17 cellular contexts compared by ENCODE assay signal in genomic region chr2:24973812-24974211, GRCh38. TPM values are rescaled to one million over a fixed set of nuclear protein-coding genes. Genes with fewer than 3 reads are reported as not detected.
DNase-seq lines count a peak whose midpoint lies in the region; ATAC-seq and TF ChIP-seq lines count a peak whose summit lies in the region.
"Had no signal": no experiment of that assay in that cellular context is flagged by ENCODE, and none has a peak within 500 bp of the region (broad histone marks: within the 10 kb centered on the region; RNA-seq: fewer than 3 reads in every experiment).

No MANE protein-coding gene starts in this region.

- H3K4me3 Mint-ChIP-seq in activated T-cell treated with anti-CD3 and anti-CD28 coated beads, Interleukin-2, amount 50 U/mL, for 72 hours, result peak overlapping the region in 1 of 2 donors; percentile 27
- H3K4me3 Mint-ChIP-seq in T-helper 17 cell, result no peak overlapping the region

- no peak for ATAC-seq in activated T-cell treated with anti-CD3 and anti-CD28 coated beads, Interleukin-2, amount 50 U/mL, for 72 hours (replicated peaks in 1 of 2)
- no peak for ATAC-seq in T-helper 17 cell
- ATAC-seq in HG03108 (IDR thresholded peaks at IDR 0.05; ENCODE audit: unreplicated experiment), result no peak
- ATAC-seq: mucosa of descending colon had no signal

- TF ChIP-seq CTCF in fibroblast of the aortic adventitia (IDR thresholded peaks at IDR 0.05; ENCODE audit: insufficient read depth, low read length) (no peak), spleen (IDR thresholded peaks at IDR 0.05 in 8 of 11, conservative IDR thresholded peaks at IDR 0.05 in 3 of 11) (no peak), RWPE1 (conservative IDR thresholded peaks at IDR 0.05; ENCODE audit: low read depth) (no peak)

- peaks cover 44% of the 10 kb centered on the region for H3K4me1 Mint-ChIP-seq in activated T-cell treated with anti-CD3 and anti-CD28 coated beads, Interleukin-2, amount 50 U/mL, for 72 hours (ENCODE audit: low read depth)
- H3K4me1 Mint-ChIP-seq in T-helper 17 cell, result peaks cover 21% of the 10 kb centered on the region

- no peak for TF ChIP-seq POLR2A in spleen (IDR thresholded peaks at IDR 0.05)

- H3K27me3 Mint-ChIP-seq in activated T-cell treated with anti-CD3 and anti-CD28 coated beads, Interleukin-2, amount 50 U/mL, for 72 hours (ENCODE audit: low read depth), result no peaks in the 10 kb centered on the region
- no peaks in the 10 kb centered on the region for H3K27me3 Mint-ChIP-seq in T-helper 17 cell
- H3K27me3 Mint-ChIP-seq: activated B cell treated with CpG ODN at 0.5 μM for 24 hours had no signal

- POLR2A ChIA-PET in RWPE1 (lab: Yijun Ruan, JAX; ENCODE audit: low non-redundant PET), result no interaction called here

- DNase-seq in activated T-cell treated with anti-CD3 and anti-CD28 coated beads, Interleukin-2, amount 50 U/mL, for 72 hours, result no peak
- DNase-seq in activated T-cell treated with anti-CD3 and anti-CD28 coated beads, Interleukin-2, amount 50 U/mL, for 48 hours, result no peak
- DNase-seq in T-helper 17 cell (no peak), fibroblast of the aortic adventitia (ENCODE audit: low read depth) (peak; percentile 43), spleen (no peak), RWPE1 (ENCODE audit: low spot score) (no peak), substantia nigra (lab: John Stamatoyannopoulos, UW) (no peak)
- DNase-seq: activated B cell treated with CpG ODN at 0.5 μM for 24 hours, colonic mucosa, head of caudate nucleus, mucosa of descending colon, NCI-H1436, NCI-H345, tibial artery had no signal

- peaks cover 0 to under 1% (median 0%) of the 10 kb centered on the region in 6 donors for H3K36me3 ChIP-seq in spleen
- H3K36me3 ChIP-seq: colonic mucosa, prostate gland, tibial artery had no signal

- H3K36me3 Mint-ChIP-seq in activated T-cell treated with anti-CD3 and anti-CD28 coated beads, Interleukin-2, amount 50 U/mL, for 72 hours (ENCODE audit: insufficient read depth in 2 of 2), result peaks cover 7 to 15% of the 10 kb centered on the region in 2 donors
- H3K36me3 Mint-ChIP-seq in T-helper 17 cell (ENCODE audit: low read depth), result peaks cover 4% of the 10 kb centered on the region

- no peaks in the 10 kb centered on the region for H3K27me3 ChIP-seq in spleen (replicated peaks in 1 of 7)
- H3K27me3 ChIP-seq: colonic mucosa, tibial artery had no signal

- H3K4me3 ChIP-seq in fibroblast of the aortic adventitia (ENCODE audit: low read depth, low read length) (no peak overlapping the region), spleen (no peak overlapping the region)
- H3K4me3 ChIP-seq: colonic mucosa, mucosa of descending colon, prostate gland, tibial artery had no signal

- H3K9me3 ChIP-seq in T-helper 17 cell (ENCODE audit: control insufficient read depth, low read length, poor library complexity, severe bottlenecking) (no peaks in the 10 kb centered on the region), spleen (no peaks in the 10 kb centered on the region)
- H3K9me3 ChIP-seq: colonic mucosa, mucosa of descending colon, prostate gland, tibial artery had no signal

- H3K9me3 Mint-ChIP-seq in activated T-cell treated with anti-CD3 and anti-CD28 coated beads, Interleukin-2, amount 50 U/mL, for 72 hours, result no peaks in the 10 kb centered on the region
- H3K9me3 Mint-ChIP-seq: activated B cell treated with CpG ODN at 0.5 μM for 24 hours had no signal

- intact Hi-C loops in spleen (cut with DNase I; ENCODE audit: low total_unique reads), result no loop called here

- peaks cover 4 to 49% (median 30%) of the 10 kb centered on the region in 6 donors for H3K4me1 ChIP-seq in spleen
- H3K4me1 ChIP-seq: colonic mucosa, prostate gland had no signal

- 72 to 90% (median 84%) methylated on average over 4 of the region's 4 CpGs for WGBS in spleen, 5 donors

- H3K27ac ChIP-seq in spleen (peak overlapping the region in 7 of 8 donors; percentile 20 to 99 (median 97)), RWPE1 (no peak overlapping the region), substantia nigra (ENCODE audit: low read depth, low read length, poor library complexity, severe bottlenecking) (no peak overlapping the region)
- H3K27ac ChIP-seq: colonic mucosa, epithelial cell of prostate had no signal

- CTCF ChIA-PET in RWPE1 (lab: Yijun Ruan, JAX), result interaction anchor here (0.6 to 1.6 kb wide), 2 partner anchors 112 to 156 kb away, joined by 3 to 9 read pairs; no protein-coding TSS in a partner anchor

- H3K27ac Mint-ChIP-seq in activated T-cell treated with anti-CD3 and anti-CD28 coated beads, Interleukin-2, amount 50 U/mL, for 72 hours, result peak overlapping the region; percentile 59
- H3K27ac Mint-ChIP-seq in T-helper 17 cell, result peak overlapping the region; percentile 41

RNA-seq across cellular contexts. Expression of gene DNAJC27, which starts 2.1 kb away (rescaled TPM):
- total RNA-seq in activated T-cell treated with anti-CD3 and anti-CD28 coated beads, Interleukin-2, amount 50 U/mL, for 72 hours, result 1 to 10 TPM; 7.4 to 9.8 TPM
- 10 to 100 TPM; 15.7 to 19.2 TPM for total RNA-seq in T-helper 17 cell
- 3.8 and 5.6 TPM in 2 replicates for total RNA-seq in fibroblast of the aortic adventitia (ENCODE audit: low replicate concordance)
- total RNA-seq in spleen, result 10 to 100 TPM in 1 of 7 donors, 1 to 10 TPM in 6; 4.6 to 10.5 (median 8.0) TPM
- polyA plus RNA-seq in spleen, result 1 to 10 TPM; 1.7 to 3.0 (median 2.2) TPM

RNA-seq across cellular contexts. Expression of gene ADCY3, which starts 53.8 kb away (rescaled TPM):
- 10 to 100 TPM; 55.5 to 63.4 TPM for total RNA-seq in activated T-cell treated with anti-CD3 and anti-CD28 coated beads, Interleukin-2, amount 50 U/mL, for 72 hours
- 10 to 100 TPM; 40.7 to 59.3 TPM for total RNA-seq in T-helper 17 cell
- total RNA-seq in fibroblast of the aortic adventitia (ENCODE audit: low replicate concordance), result 42.0 and 50.3 TPM in 2 replicates
- 10 to 100 TPM; 39.6 to 61.5 (median 58.2) TPM for total RNA-seq in spleen
- polyA plus RNA-seq in spleen, result 10 to 100 TPM; 36.5 to 53.1 (median 42.4) TPM

Comparison
In these comparisons a context has a peak if more than half of its experiments do, and no peak if none do; other contexts are left out.
1. H3K27ac ChIP-seq: peak in spleen (7 of 8); none in RWPE1 (single experiment) and substantia nigra (single experiment).